ENCODE assay signal across 1 cellular context in genomic region chr15:36844453-36845094, GRCh38.
TF ChIP-seq lines count a peak whose summit lies in the region.

No MANE protein-coding gene starts in this region.

TF ChIP-seq in H1, 55 proteins besides CTCF, POLR2A, EP300 and RAD21 (continued from another document):
- no peak for TF ChIP-seq CHD7 (IDR thresholded peaks at IDR 0.05; ENCODE audit: insufficient replicate concordance, low read length)
- no peak for TF ChIP-seq BRCA1 (IDR thresholded peaks at IDR 0.05; ENCODE audit: low read depth, low read length)
- no peak for TF ChIP-seq RXRA (IDR thresholded peaks at IDR 0.05; ENCODE audit: insufficient read depth, low read depth, low read length)
- TF ChIP-seq, protein P1, sequence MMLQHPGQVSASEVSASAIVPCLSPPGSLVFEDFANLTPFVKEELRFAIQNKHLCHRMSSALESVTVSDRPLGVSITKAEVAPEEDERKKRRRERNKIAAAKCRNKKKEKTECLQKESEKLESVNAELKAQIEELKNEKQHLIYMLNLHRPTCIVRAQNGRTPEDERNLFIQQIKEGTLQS (IDR thresholded peaks at IDR 0.05; ENCODE audit: insufficient read depth, low read depth, low read length) = no peak
- TF ChIP-seq RBBP5 (IDR thresholded peaks at IDR 0.05; ENCODE audit: borderline replicate concordance, low read depth, low read length) = no peak
- no peak for TF ChIP-seq RNF2 (IDR thresholded peaks at IDR 0.05; ENCODE audit: borderline replicate concordance, low read depth, low read length, missing control alignments, poor library complexity, severe bottlenecking)
TF ChIP-seq in H1: peak in this region for 0.
